8 cellular contexts compared by ENCODE assay signal in genomic region chr2:96304606-96305005, GRCh38. TPM values are rescaled to one million over a fixed set of nuclear protein-coding genes. Genes with fewer than 3 reads are reported as not detected.
A peak's percentile ranks its signal among the peaks of the same experiment; 100 is the strongest.
DNase-seq lines count a peak whose midpoint lies in the region; ATAC-seq and TF ChIP-seq lines count a peak whose summit lies in the region.

No MANE protein-coding gene starts in this region.

- WGBS in ectodermal cell, 2 experiments: 69% methylated on average over 11 of the region's 11 CpGs

- H3K36me3 ChIP-seq in BLaER1 treated with 17β-estradiol and CSF1 and Interleukin-3, amounts not matched to agents 10 nM and 100 nM: peaks cover 44 to 78% (median 55%) of the 10 kb centered on the region in 11 experiments
- H3K36me3 ChIP-seq in ectodermal cell (ENCODE audit: control insufficient read depth, insufficient read depth, low read length) (peaks cover 38% of the 10 kb centered on the region), neural cell (ENCODE audit: insufficient read depth, low read length) (no peaks in the 10 kb centered on the region)

- peaks cover 44% of the 10 kb centered on the region for H3K79me2 ChIP-seq in neural cell (replicated peaks; ENCODE audit: insufficient read depth, low read length)

- peak overlapping the region; percentile 80 to 96 (median 88) for H3K27ac ChIP-seq in BLaER1 treated with 17β-estradiol and CSF1 and Interleukin-3, amounts not matched to agents 10 nM and 100 nM
- H3K27ac ChIP-seq in ectodermal cell (ENCODE audit: insufficient read depth, low read depth, low read length, poor library complexity, severe bottlenecking): no peak overlapping the region
- peak overlapping the region; percentile 83 for H3K27ac ChIP-seq in neural cell (ENCODE audit: low read length)

- no peak for TF ChIP-seq CTCF in NB4 (IDR thresholded peaks at IDR 0.05; ENCODE audit: low read depth, low read length)
- TF ChIP-seq CTCF in neural cell (IDR thresholded peaks at IDR 0.05; ENCODE audit: poor library complexity, severe bottlenecking): no peak

- H3K9me2 ChIP-seq in neural cell (ENCODE audit: insufficient read depth, low read length): no peaks in the 10 kb centered on the region

- no peaks in the 10 kb centered on the region for H3F3A ChIP-seq in neural cell (ENCODE audit: insufficient read depth, low read length, poor library complexity, severe bottlenecking)

- peak overlapping the region; percentile 79 to 91 (median 86) for H3K4me3 ChIP-seq in BLaER1 treated with 17β-estradiol and CSF1 and Interleukin-3, amounts not matched to agents 10 nM and 100 nM
- H3K4me3 ChIP-seq in NB4 (ENCODE audit: low read depth, low read length) (peak overlapping the region; percentile 76), ectodermal cell (ENCODE audit: insufficient read depth, low read depth, low read length) (peak overlapping the region; percentile 51), neural cell (ENCODE audit: low read length) (peak overlapping the region; percentile 85)

- peak overlapping the region; percentile 98 for H2AFZ ChIP-seq in neural cell (ENCODE audit: low read depth, low read length)

- peak overlapping the region; percentile 83 to 98 (median 93) for H3K4me2 ChIP-seq in BLaER1 treated with 17β-estradiol and CSF1 and Interleukin-3, amounts not matched to agents 10 nM and 100 nM
- H3K4me2 ChIP-seq in neural cell (ENCODE audit: low read length): peak overlapping the region; percentile 90

- H3K4me1 ChIP-seq in BLaER1 treated with 17β-estradiol and CSF1 and Interleukin-3, amounts not matched to agents 10 nM and 100 nM: peaks cover 39 to 65% (median 54%) of the 10 kb centered on the region in 10 experiments
- H3K4me1 ChIP-seq in ectodermal cell (ENCODE audit: control insufficient read depth, insufficient read depth, low read length): peaks cover 12% of the 10 kb centered on the region

- TF ChIP-seq POLR2A in NB4 (IDR thresholded peaks at IDR 0.05; ENCODE audit: extremely low read depth, insufficient read length): no peak

- no peak for TF ChIP-seq EP300 in neural cell (conservative IDR thresholded peaks at IDR 0.05; ENCODE audit: poor library complexity, severe bottlenecking)

- H3K9ac ChIP-seq in BLaER1 treated with 17β-estradiol and CSF1 and Interleukin-3, amounts not matched to agents 10 nM and 100 nM: peak overlapping the region; percentile 85 to 93 (median 89)
- peak overlapping the region; percentile 85 for H3K9ac ChIP-seq in neural cell (ENCODE audit: low read length)

- H3K27me3 ChIP-seq in BLaER1 treated with 17β-estradiol and CSF1 and Interleukin-3, amounts not matched to agents 10 nM and 100 nM: no peaks in the 10 kb centered on the region
- H3K27me3 ChIP-seq in ectodermal cell (ENCODE audit: control insufficient read depth, insufficient read depth, low read length, poor library complexity, severe bottlenecking) (no peaks in the 10 kb centered on the region), neural cell (ENCODE audit: insufficient read depth, low read depth, low read length) (no peaks in the 10 kb centered on the region)

- no peaks in the 10 kb centered on the region for H3K9me3 ChIP-seq in BLaER1 treated with 17β-estradiol and CSF1 and Interleukin-3, amounts not matched to agents 10 nM and 100 nM (replicated peaks in 1 of 11)
- H3K9me3 ChIP-seq in ectodermal cell (ENCODE audit: control insufficient read depth, low read length) (no peaks in the 10 kb centered on the region), neural cell (ENCODE audit: low read length) (no peaks in the 10 kb centered on the region)

- DNase-seq in NB4 (ENCODE audit: low read depth) (no peak), GM19238 (ENCODE audit: insufficient read length, low spot score) (no peak), NCI-H1694 treated with DMSO at 0.1 percent for 48 hours (lab: John Stamatoyannopoulos, UW) (no peak), SW480 (ENCODE audit: low spot score) (no peak)

- TF ChIP-seq RAD21 in neural cell (conservative IDR thresholded peaks at IDR 0.05): no peak

- ATAC-seq in GM21737 (IDR thresholded peaks at IDR 0.05; ENCODE audit: unreplicated experiment): no peak

- H4K20me1 ChIP-seq in BLaER1 treated with 17β-estradiol and CSF1 and Interleukin-3, amounts not matched to agents 10 nM and 100 nM: peaks cover 9 to 47% (median 40%) of the 10 kb centered on the region in 11 experiments; a peak in 19 of 22 replicates
- H4K20me1 ChIP-seq in neural cell (ENCODE audit: insufficient read depth): no peaks in the 10 kb centered on the region

TF ChIP-seq in neural cell, 6 proteins besides CTCF, POLR2A, EP300 and RAD21:
- no peak for TF ChIP-seq TAF1 (IDR thresholded peaks at IDR 0.05; ENCODE audit: low read depth)
- TF ChIP-seq POLR2AphosphoS5 (IDR thresholded peaks at IDR 0.05): no peak
- TF ChIP-seq SMC3 (conservative IDR thresholded peaks at IDR 0.05; ENCODE audit: poor library complexity): no peak
- no peak for TF ChIP-seq EZH2 (IDR thresholded peaks at IDR 0.05; ENCODE audit: borderline replicate concordance, insufficient read depth, low read length, poor library complexity, severe bottlenecking)
- no peak for TF ChIP-seq REST (IDR thresholded peaks at IDR 0.05; ENCODE audit: borderline replicate concordance)
- TF ChIP-seq MXI1 (conservative IDR thresholded peaks at IDR 0.05; ENCODE audit: poor library complexity, severe bottlenecking): no peak

RNA-seq across cellular contexts. Expression of gene SNRNP200, which starts 0.7 kb away (rescaled TPM):
- 236 TPM for polyA plus RNA-seq in ectodermal cell (2013, experiment 1 of 4)
- 257 TPM for polyA plus RNA-seq in ectodermal cell (2013, experiment 2 of 4)
- 191 TPM for polyA plus RNA-seq in ectodermal cell (2013, experiment 3 of 4)
- 200 TPM for polyA plus RNA-seq in ectodermal cell (2013, experiment 4 of 4)
- 70.4 and 75.7 TPM in 2 replicates for polyA plus RNA-seq in neural cell
- polyA minus RNA-seq in neural cell: 78.9 and 83.5 TPM in 2 replicates

RNA-seq across cellular contexts. Expression of gene ITPRIPL1, which starts 20.5 kb away (rescaled TPM):
- 6.0 TPM for polyA plus RNA-seq in ectodermal cell (2013, experiment 1 of 4)
- 6.3 TPM for polyA plus RNA-seq in ectodermal cell (2013, experiment 2 of 4)
- polyA plus RNA-seq in ectodermal cell (2013, experiment 3 of 4): 4.5 TPM
- 4.7 TPM for polyA plus RNA-seq in ectodermal cell (2013, experiment 4 of 4)
- not detected in 2 replicates for polyA plus RNA-seq in neural cell
- not detected in 2 replicates for polyA minus RNA-seq in neural cell

RNA-seq across cellular contexts. Expression of gene NCAPH, which starts 31.0 kb away (rescaled TPM):
- polyA plus RNA-seq in ectodermal cell (2013, experiment 1 of 4): 61.2 TPM
- 62.6 TPM for polyA plus RNA-seq in ectodermal cell (2013, experiment 2 of 4)
- polyA plus RNA-seq in ectodermal cell (2013, experiment 3 of 4): 57.8 TPM
- polyA plus RNA-seq in ectodermal cell (2013, experiment 4 of 4): 50.4 TPM
- 0.82 and 2.7 TPM in 2 replicates for polyA plus RNA-seq in neural cell
- polyA minus RNA-seq in neural cell: 0.69 and 1.7 TPM in 2 replicates

RNA-seq across cellular contexts. Expression of gene CIAO1, which starts 38.6 kb away (rescaled TPM):
- polyA plus RNA-seq in ectodermal cell (2013, experiment 1 of 4): 74.0 TPM
- 69.8 TPM for polyA plus RNA-seq in ectodermal cell (2013, experiment 2 of 4)
- 61.0 TPM for polyA plus RNA-seq in ectodermal cell (2013, experiment 3 of 4)
- 65.4 TPM for polyA plus RNA-seq in ectodermal cell (2013, experiment 4 of 4)
- 182 and 188 TPM in 2 replicates for polyA plus RNA-seq in neural cell
- polyA minus RNA-seq in neural cell: 149 and 164 TPM in 2 replicates

RNA-seq across cellular contexts. Expression of gene TMEM127, which starts 38.8 kb away (rescaled TPM):
- 35.5 TPM for polyA plus RNA-seq in ectodermal cell (2013, experiment 1 of 4)
- 36.0 TPM for polyA plus RNA-seq in ectodermal cell (2013, experiment 2 of 4)
- polyA plus RNA-seq in ectodermal cell (2013, experiment 3 of 4): 20.0 TPM
- polyA plus RNA-seq in ectodermal cell (2013, experiment 4 of 4): 22.0 TPM
- 19.1 and 21.4 TPM in 2 replicates for polyA plus RNA-seq in neural cell
- 28.5 and 31.6 TPM in 2 replicates for polyA minus RNA-seq in neural cell
